Comparison of ENCODE assay signal across 8 cellular contexts in the genomic region with DNA sequence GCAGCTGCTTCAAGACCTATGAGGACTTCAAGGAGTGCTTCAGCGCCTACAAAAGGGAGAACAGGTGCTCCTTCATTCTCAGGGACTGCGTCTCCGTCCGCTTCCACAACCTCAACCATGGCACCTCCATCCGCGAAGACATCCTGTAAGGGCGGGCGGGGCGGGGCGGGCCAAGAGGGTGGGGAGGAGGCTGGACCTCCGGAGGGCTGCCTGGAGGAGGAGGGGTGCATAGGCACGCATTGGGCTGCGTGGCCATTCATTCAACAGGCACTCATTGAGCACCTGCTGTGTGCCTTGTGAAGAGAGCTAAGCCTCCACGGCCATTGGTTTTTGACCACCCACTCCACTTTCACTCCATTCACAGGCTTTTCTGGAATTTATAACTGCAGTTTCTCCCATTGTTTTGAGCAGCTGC. TPM values are rescaled to one million over a fixed set of nuclear protein-coding genes. Genes with fewer than 3 reads are reported as not detected.
A peak's percentile ranks its signal among the peaks of the same experiment; 100 is the strongest.
DNase-seq lines count a peak whose midpoint lies in the region; ATAC-seq and TF ChIP-seq lines count a peak whose summit lies in the region.

No MANE protein-coding gene starts in this region.

- H3K27me3 Mint-ChIP-seq in activated CD4-positive, alpha-beta T cell treated with anti-CD3 and anti-CD28 coated beads for 36 hours = no peaks in the 10 kb centered on the region

- POLR2A ChIA-PET in activated CD4-positive, alpha-beta T cell treated with anti-CD3 and anti-CD28 coated beads for 36 hours (lab: Charles Lee) = interaction anchor here (0.9 to 1.2 kb wide), 5 partner anchors 23 to 114 kb away, joined by 3 to 4 read pairs (median 3); partner anchors contain the start of genes ZNF335 and ZSWIM1
- POLR2A ChIA-PET in HEK293 (lab: Yijun Ruan, JAX) = interaction anchor here (1.0 to 2.6 kb wide), 2 partner anchors 24 to 77 kb away, joined by 4 to 21 read pairs; partner anchors contain the start of genes PCIF1 and ZSWIM1

- H3K27ac Mint-ChIP-seq in activated CD4-positive, alpha-beta T cell treated with anti-CD3 and anti-CD28 coated beads for 36 hours = peak overlapping the region; percentile 99

- H3K4me1 ChIP-seq in HEK293 (ENCODE audit: control insufficient read depth, insufficient read depth, low read length) (peaks cover 5% of the 10 kb centered on the region), mucosa of descending colon (ENCODE audit: low read depth) (peaks cover 44% of the 10 kb centered on the region), aorta (ENCODE audit: control insufficient read depth in 1 of 2, insufficient read depth in 2 of 2, low read length in 2 of 2) (peaks cover 0 to 3% of the 10 kb centered on the region in 2 donors)

- TF ChIP-seq CTCF in HEK293 (tag by site-specific recombination; IDR thresholded peaks at IDR 0.05) = no peak
- no peak for TF ChIP-seq CTCF in mucosa of descending colon (IDR thresholded peaks at IDR 0.05)

- intact Hi-C loops in activated CD4-positive, alpha-beta T cell treated with anti-CD3 and anti-CD28 coated beads for 36 hours (cut with DNase I, micrococcal nuclease) = loop anchor here (1.0 to 2.0 kb wide), 9 partner anchors 23 to 231 kb away; partner anchors contain the start of genes CTSA (in 2 of the 2), NEURL2 (in 2 of the 2), ZNF335 (in 2 of the 2) and ZSWIM1 (in 2 of the 2)
- intact Hi-C loops in mucosa of descending colon (cut with DNase I, micrococcal nuclease) = no loop called here
- intact Hi-C loops in aorta (cut with DNase I) = loop anchor here in 1 of 2 donors (2.0 kb wide), 1 partner anchor 23 kb away; no protein-coding TSS in a partner anchor

- H3K36me3 ChIP-seq in HEK293 (ENCODE audit: control insufficient read depth in 2 of 2, insufficient read depth in 1 of 2, low read length in 2 of 2) (peaks cover 0 to 16% of the 10 kb centered on the region in 2 experiments; a peak in 1 of 3 replicates), mucosa of descending colon (ENCODE audit: low read depth) (no peaks in the 10 kb centered on the region), aorta (ENCODE audit: control insufficient read depth in 1 of 2, insufficient read depth in 2 of 2, low read length in 1 of 2) (no peaks in the 10 kb centered on the region)

- peak overlapping the region; percentile 93 for H3K4me3 Mint-ChIP-seq in activated CD4-positive, alpha-beta T cell treated with anti-CD3 and anti-CD28 coated beads for 36 hours

- H3K4me1 Mint-ChIP-seq in activated CD4-positive, alpha-beta T cell treated with anti-CD3 and anti-CD28 coated beads for 36 hours = peaks cover 38% of the 10 kb centered on the region

- peak; percentile 73 for DNase-seq in activated CD4-positive, alpha-beta T cell treated with anti-CD3 and anti-CD28 coated beads for 36 hours
- DNase-seq in activated CD4-positive, alpha-beta T cell treated with anti-CD3 and anti-CD28 coated beads, Interleukin-2, amount 50 U/mL, for 4 hours = no peak
- peak; percentile 56 for DNase-seq in NOMO-1 treated with DMSO at 0.1 percent for 48 hours (lab: John Stamatoyannopoulos, UW; ENCODE audit: unreplicated experiment)
- peak; percentile 60 for DNase-seq in cerebellum (ENCODE audit: low spot score)
- no peak for DNase-seq in mucosa of descending colon
- DNase-seq in aorta = no peak
- no peak for DNase-seq in ecto neural progenitor cell (ENCODE audit: low spot score)

- H3K9me3 ChIP-seq in HEK293 (ENCODE audit: control insufficient read depth, insufficient read depth, low read depth, low read length) (no peaks in the 10 kb centered on the region), mucosa of descending colon (no peaks in the 10 kb centered on the region), aorta (ENCODE audit: control insufficient read depth, low read length) (no peaks in the 10 kb centered on the region)

- no peaks in the 10 kb centered on the region for H3K27me3 ChIP-seq in aorta (ENCODE audit: control insufficient read depth in 1 of 2, insufficient read depth in 2 of 2, low read length in 1 of 2)

- peaks cover 5% of the 10 kb centered on the region for H3K36me3 Mint-ChIP-seq in activated CD4-positive, alpha-beta T cell treated with anti-CD3 and anti-CD28 coated beads for 36 hours (ENCODE audit: low read depth)

- peak overlapping the region; percentile 26; the same call in 1 of the 2 replicates for H3K27ac ChIP-seq in HEK293 (ENCODE audit: extremely low read depth, low read depth, low read length)
- H3K27ac ChIP-seq in aorta (ENCODE audit: low read depth in 1 of 2, low read length in 2 of 2) = peak overlapping the region in 1 of 2 donors; percentile 39

- peak; percentile 50 for ATAC-seq in activated CD4-positive, alpha-beta T cell treated with anti-CD3 and anti-CD28 coated beads for 36 hours
- peak; percentile 25 for ATAC-seq in mucosa of descending colon
- no peak for ATAC-seq in aorta (ENCODE audit: low FRiP score)

- H3K4me3 ChIP-seq in HEK293 (ENCODE audit: low read depth, low read length) (peak overlapping the region; percentile 56), mucosa of descending colon (peak overlapping the region; percentile 80), aorta (ENCODE audit: low read length in 2 of 2) (peak overlapping the region; percentile 36 to 55)

- CTCF ChIA-PET in activated CD4-positive, alpha-beta T cell treated with anti-CD3 and anti-CD28 coated beads for 36 hours (lab: Charles Lee) = interaction anchor here (0.9 to 1.9 kb wide), 2 partner anchors 32 to 88 kb away, joined by 3 to 6 read pairs; no protein-coding TSS in a partner anchor
- CTCF ChIA-PET in HEK293 (lab: Yijun Ruan, JAX) = interaction anchor here (0.9 to 2.5 kb wide), 3 partner anchors 24 to 112 kb away, joined by 3 to 7 read pairs (median 3); no protein-coding TSS in a partner anchor

- H3K9me3 Mint-ChIP-seq in activated CD4-positive, alpha-beta T cell treated with anti-CD3 and anti-CD28 coated beads for 36 hours (ENCODE audit: low read depth) = no peaks in the 10 kb centered on the region

- 8 to 12% methylated on average over 14 of the region's 14 CpGs for WGBS in aorta, 2 donors

TF ChIP-seq in HEK293, 187 proteins besides CTCF, POLR2A, EP300 and RAD21 (continues in another document):
- TF ChIP-seq KLF9 (tag by site-specific recombination; IDR thresholded peaks at IDR 0.05; ENCODE audit: low read depth) (0 out of 2 replicates have a peak, but pooled peaks have one; percentile 19), HIC1 (tag by site-specific recombination; IDR thresholded peaks at IDR 0.05) (no peak), SALL2 (tag by site-specific recombination; IDR thresholded peaks at IDR 0.05; ENCODE audit: borderline replicate concordance) (no peak), SCRT2 (tag by site-specific recombination; IDR thresholded peaks at IDR 0.05) (peak; percentile 68), ZNF155 (tag by site-specific recombination; IDR thresholded peaks at IDR 0.05) (no peak), ZNF514 (tag by site-specific recombination; IDR thresholded peaks at IDR 0.05) (no peak), ZFHX2 (tag by site-specific recombination; conservative IDR thresholded peaks at IDR 0.05) (no peak), ZNF830 (tag by site-specific recombination; IDR thresholded peaks at IDR 0.05; ENCODE audit: low read depth) (no peak), ZEB2 (tag by site-specific recombination; IDR thresholded peaks at IDR 0.05) (no peak)

RNA-seq across cellular contexts. Expression of gene ZSWIM3, which starts 0.4 kb away (rescaled TPM):
- 1 to 10 TPM; 4.2 to 4.8 TPM for total RNA-seq in activated CD4-positive, alpha-beta T cell treated with anti-CD3 and anti-CD28 coated beads for 36 hours
- total RNA-seq in cerebellum = 10.4 TPM
- total RNA-seq in mucosa of descending colon = 1 to 10 TPM; 3.3 to 7.4 (median 5.7) TPM
- total RNA-seq in aorta = 1 to 10 TPM; 2.5 to 4.5 TPM
- polyA plus RNA-seq in aorta = 1 to 10 TPM; 1.5 to 1.7 TPM

RNA-seq across cellular contexts. Expression of gene ACOT8, which starts 0.7 kb away (rescaled TPM):
- total RNA-seq in activated CD4-positive, alpha-beta T cell treated with anti-CD3 and anti-CD28 coated beads for 36 hours = 10 to 100 TPM; 21.9 to 22.6 TPM
- total RNA-seq in cerebellum = 26.6 TPM
- total RNA-seq in mucosa of descending colon = 10 to 100 TPM; 31.1 to 61.0 (median 32.9) TPM
- total RNA-seq in aorta = 10 to 100 TPM; 11.2 to 15.8 TPM
- polyA plus RNA-seq in aorta = 10 to 100 TPM; 24.3 to 32.5 TPM

RNA-seq across cellular contexts. Expression of gene ZSWIM1, which starts 23.2 kb away (rescaled TPM):
- 10 to 100 TPM in 1 of 2 experiments, 1 to 10 TPM in 1; 9.4 to 10.7 TPM for total RNA-seq in activated CD4-positive, alpha-beta T cell treated with anti-CD3 and anti-CD28 coated beads for 36 hours
- total RNA-seq in cerebellum (7.5 TPM), mucosa of descending colon (10 to 100 TPM; 11.3 to 12.6 (median 12.4) TPM), aorta (1 to 10 TPM; 5.3 to 8.2 TPM)
- 1 to 10 TPM; 2.9 to 3.4 TPM for polyA plus RNA-seq in aorta

RNA-seq across cellular contexts. Expression of gene SNX21, which starts 24.2 kb away (rescaled TPM):
- 1 to 10 TPM; 1.2 to 1.4 TPM for total RNA-seq in activated CD4-positive, alpha-beta T cell treated with anti-CD3 and anti-CD28 coated beads for 36 hours
- 24.4 TPM for total RNA-seq in cerebellum
- 10 to 100 TPM; 13.8 to 31.5 (median 14.0) TPM for total RNA-seq in mucosa of descending colon
- 10 to 100 TPM; 36.2 to 57.7 TPM for total RNA-seq in aorta
- polyA plus RNA-seq in aorta = 100 to 1,000 TPM in 1 of 2 donors, 10 to 100 TPM in 1; 14.9 to 117 TPM

RNA-seq across cellular contexts. Expression of gene SPATA25, which starts 29.6 kb away (rescaled TPM):
- total RNA-seq in activated CD4-positive, alpha-beta T cell treated with anti-CD3 and anti-CD28 coated beads for 36 hours = 1 to 10 TPM in 1 of 2 experiments, under 1 TPM in 1; 0.66 to 1.0 TPM
- total RNA-seq in cerebellum (2.5 TPM), mucosa of descending colon (1 to 10 TPM; 3.9 to 6.0 (median 4.1) TPM), aorta (1 to 10 TPM; 2.9 to 8.6 TPM)
- 1 to 10 TPM in 1 of 2 donors, not detected in 1; 2.3 TPM for polyA plus RNA-seq in aorta

Comparison
In these comparisons a context has a peak if more than half of its experiments do, and no peak if none do; other contexts are left out.
1. DNase-seq: peak in activated CD4-positive, alpha-beta T cell treated with anti-CD3 and anti-CD28 coated beads for 36 hours (single experiment), NOMO-1 treated with DMSO at 0.1 percent for 48 hours (single experiment) and cerebellum (single experiment); none in activated CD4-positive, alpha-beta T cell treated with anti-CD3 and anti-CD28 coated beads, Interleukin-2, amount 50 U/mL, for 4 hours (0 of 2), mucosa of descending colon (0 of 3), aorta (0 of 2) and ecto neural progenitor cell (single experiment).
2. intact Hi-C loops: an anchor here in activated CD4-positive, alpha-beta T cell treated with anti-CD3 and anti-CD28 coated beads for 36 hours (1.0 to 2.0 kb wide); none called in mucosa of descending colon.
3. Peak in every context shown above with its lines, with median percentiles within 50 percentile points of each other: H3K4me3 ChIP-seq.